26 cellular contexts compared by ENCODE assay signal in the genomic region with DNA sequence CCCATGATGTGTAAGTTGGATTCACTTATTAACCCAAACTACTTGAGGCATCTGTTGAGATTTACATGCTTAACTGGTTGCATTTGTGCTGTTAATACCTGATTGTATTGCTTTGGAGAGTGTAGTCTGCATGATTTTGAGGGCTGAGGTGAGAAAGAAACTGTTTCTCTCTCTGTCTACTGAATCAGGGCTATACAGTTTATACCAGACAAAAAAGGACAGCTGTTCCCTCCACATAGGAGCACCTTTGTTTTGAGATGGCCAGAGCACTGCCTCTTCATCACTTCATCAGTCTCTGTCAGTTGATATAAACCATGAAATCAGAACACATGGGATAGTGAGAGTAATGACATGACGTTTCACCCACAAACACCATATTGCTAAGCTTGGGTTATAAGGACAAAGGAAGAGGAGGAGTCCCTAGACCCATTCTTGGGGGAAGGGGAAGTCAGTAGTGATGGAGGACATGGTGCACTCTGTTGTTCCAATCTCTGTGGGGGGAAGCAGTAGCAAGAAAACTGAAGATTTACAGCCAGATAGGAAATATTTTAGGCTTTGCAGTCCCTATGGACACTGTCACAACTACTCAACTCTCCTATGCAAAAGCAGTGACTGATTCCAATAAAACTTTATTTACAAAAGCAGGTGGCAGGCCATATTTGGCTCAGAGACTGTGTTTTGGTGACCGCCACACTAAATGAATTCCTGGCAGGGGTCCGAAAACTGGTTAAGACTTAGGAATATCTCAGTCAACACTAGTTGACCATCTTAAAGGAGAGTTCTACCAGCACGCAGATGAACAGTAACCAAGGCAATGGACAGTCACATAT.
"Had no signal": no experiment of that assay in that cellular context is flagged by ENCODE, and none has a peak within 500 bp of the region (broad histone marks: within the 10 kb centered on the region; RNA-seq: fewer than 3 reads in every experiment).

No MANE protein-coding gene starts in this region.

- H3K9ac ChIP-seq: neural progenitor cell had no signal

- H3K27me3 ChIP-seq: heart right ventricle, neural progenitor cell, stomach, suprapubic skin, tibial nerve had no signal

- H3K9me3 ChIP-seq: heart right ventricle, stomach, suprapubic skin had no signal

- DNase-seq: activated CD4-positive, alpha-beta T cell treated with anti-CD3 and anti-CD28 coated beads for 1 hour; activated CD4-positive, alpha-beta T cell treated with anti-CD3 and anti-CD28 coated beads, Interleukin-2, amount 50 U/mL, for 4 hours; activated CD8-positive, alpha-beta memory T cell treated with anti-CD3 and anti-CD28 coated beads for 24 hours; activated CD8-positive, alpha-beta memory T cell treated with anti-CD3 and anti-CD28 coated beads, Interleukin-2, amount 50 U/mL, for 48 hours; activated naive CD4-positive, alpha-beta T cell; activated naive CD8-positive, alpha-beta T cell treated with anti-CD3 and anti-CD28 coated beads for 36 hours; activated T-cell treated with anti-CD3 and anti-CD28 coated beads, Interleukin-2, amount 50 U/mL, for 4 hours; cortex of kidney; heart right ventricle; left colon; mesendoderm; naive B cell; posterior cingulate gyrus; small intestine; stimulated activated CD4-positive, alpha-beta T cell treated with anti-CD3 and anti-CD28 coated beads, Interleukin-2, amount 100 ng/mL, for 24 hours; stomach; WERI-Rb-1 had no signal

- FAIRE-seq: keratinocyte, small intestine, TTC549, urothelium cell line had no signal

- H3K4me3 ChIP-seq: heart right ventricle, neural progenitor cell, stomach, suprapubic skin, tibial nerve had no signal

- H2AFZ ChIP-seq: neural progenitor cell had no signal

- H3K27ac ChIP-seq: epithelial cell of prostate, heart right ventricle, neural progenitor cell, suprapubic skin, tibial nerve, WERI-Rb-1 had no signal

- H3K36me3 ChIP-seq: heart right ventricle, neural progenitor cell, stomach, suprapubic skin, tibial nerve, WERI-Rb-1 had no signal

- H3K4me1 ChIP-seq: neural progenitor cell had no signal

- ATAC-seq: heart right ventricle; left colon; sciatic nerve; stimulated activated effector memory CD8-positive, alpha-beta T cell treated with anti-CD3 and anti-CD28 coated beads, Interleukin-12 subunit alpha, Interleukin-12 subunit beta, amount 100 ng/mL, for 72 hours had no signal

- H3K4me2 ChIP-seq: neural progenitor cell had no signal
